1 cellular context compared by ENCODE assay signal in genomic region chr17:50329716-50330115, GRCh38.
TF ChIP-seq lines count a peak whose summit lies in the region.

No MANE protein-coding gene starts in this region.

TF ChIP-seq in A549, 52 proteins besides CTCF, POLR2A, EP300 and RAD21:
- no peak for TF ChIP-seq MAZ (IDR thresholded peaks at IDR 0.05; ENCODE audit: borderline replicate concordance, low read depth, low read length)
- TF ChIP-seq JUNB (IDR thresholded peaks at IDR 0.05): no peak
- TF ChIP-seq HOXB5 (CRISPR knock-in tag; IDR thresholded peaks at IDR 0.05): no peak
- TF ChIP-seq ZSCAN20 (CRISPR knock-in tag; IDR thresholded peaks at IDR 0.05): no peak
- TF ChIP-seq HOXB13 (CRISPR knock-in tag; IDR thresholded peaks at IDR 0.05; ENCODE audit: low read depth): no peak
- no peak for TF ChIP-seq BHLHE40 (IDR thresholded peaks at IDR 0.05; ENCODE audit: low read depth, low read length)
- TF ChIP-seq GATA3 (IDR thresholded peaks at IDR 0.05; ENCODE audit: borderline replicate concordance): no peak
- no peak for TF ChIP-seq RNF2 (IDR thresholded peaks at IDR 0.05; ENCODE audit: borderline replicate concordance, low read depth)
- no peak for TF ChIP-seq ZFP36 (IDR thresholded peaks at IDR 0.05; ENCODE audit: borderline replicate concordance, partially characterized antibody)
- no peak for TF ChIP-seq CBX2 (IDR thresholded peaks at IDR 0.05; ENCODE audit: borderline replicate concordance, low read depth)
- no peak for TF ChIP-seq RARB (CRISPR knock-in tag; IDR thresholded peaks at IDR 0.05)
- TF ChIP-seq SREBF2 (IDR thresholded peaks at IDR 0.05): no peak
- TF ChIP-seq, protein P1, sequence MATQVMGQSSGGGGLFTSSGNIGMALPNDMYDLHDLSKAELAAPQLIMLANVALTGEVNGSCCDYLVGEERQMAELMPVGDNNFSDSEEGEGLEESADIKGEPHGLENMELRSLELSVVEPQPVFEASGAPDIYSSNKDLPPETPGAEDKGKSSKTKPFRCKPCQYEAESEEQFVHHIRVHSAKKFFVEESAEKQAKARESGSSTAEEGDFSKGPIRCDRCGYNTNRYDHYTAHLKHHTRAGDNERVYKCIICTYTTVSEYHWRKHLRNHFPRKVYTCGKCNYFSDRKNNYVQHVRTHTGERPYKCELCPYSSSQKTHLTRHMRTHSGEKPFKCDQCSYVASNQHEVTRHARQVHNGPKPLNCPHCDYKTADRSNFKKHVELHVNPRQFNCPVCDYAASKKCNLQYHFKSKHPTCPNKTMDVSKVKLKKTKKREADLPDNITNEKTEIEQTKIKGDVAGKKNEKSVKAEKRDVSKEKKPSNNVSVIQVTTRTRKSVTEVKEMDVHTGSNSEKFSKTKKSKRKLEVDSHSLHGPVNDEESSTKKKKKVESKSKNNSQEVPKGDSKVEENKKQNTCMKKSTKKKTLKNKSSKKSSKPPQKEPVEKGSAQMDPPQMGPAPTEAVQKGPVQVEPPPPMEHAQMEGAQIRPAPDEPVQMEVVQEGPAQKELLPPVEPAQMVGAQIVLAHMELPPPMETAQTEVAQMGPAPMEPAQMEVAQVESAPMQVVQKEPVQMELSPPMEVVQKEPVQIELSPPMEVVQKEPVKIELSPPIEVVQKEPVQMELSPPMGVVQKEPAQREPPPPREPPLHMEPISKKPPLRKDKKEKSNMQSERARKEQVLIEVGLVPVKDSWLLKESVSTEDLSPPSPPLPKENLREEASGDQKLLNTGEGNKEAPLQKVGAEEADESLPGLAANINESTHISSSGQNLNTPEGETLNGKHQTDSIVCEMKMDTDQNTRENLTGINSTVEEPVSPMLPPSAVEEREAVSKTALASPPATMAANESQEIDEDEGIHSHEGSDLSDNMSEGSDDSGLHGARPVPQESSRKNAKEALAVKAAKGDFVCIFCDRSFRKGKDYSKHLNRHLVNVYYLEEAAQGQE (IDR thresholded peaks at IDR 0.05): no peak
- TF ChIP-seq EHF (CRISPR knock-in tag; IDR thresholded peaks at IDR 0.05): no peak
- no peak for TF ChIP-seq HEYL (CRISPR knock-in tag; IDR thresholded peaks at IDR 0.05)
- TF ChIP-seq, protein P2, sequence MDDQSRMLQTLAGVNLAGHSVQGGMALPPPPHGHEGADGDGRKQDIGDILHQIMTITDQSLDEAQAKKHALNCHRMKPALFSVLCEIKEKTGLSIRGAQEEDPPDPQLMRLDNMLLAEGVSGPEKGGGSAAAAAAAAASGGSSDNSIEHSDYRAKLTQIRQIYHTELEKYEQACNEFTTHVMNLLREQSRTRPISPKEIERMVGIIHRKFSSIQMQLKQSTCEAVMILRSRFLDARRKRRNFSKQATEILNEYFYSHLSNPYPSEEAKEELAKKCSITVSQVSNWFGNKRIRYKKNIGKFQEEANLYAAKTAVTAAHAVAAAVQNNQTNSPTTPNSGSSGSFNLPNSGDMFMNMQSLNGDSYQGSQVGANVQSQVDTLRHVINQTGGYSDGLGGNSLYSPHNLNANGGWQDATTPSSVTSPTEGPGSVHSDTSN (IDR thresholded peaks at IDR 0.05): no peak
- no peak for TF ChIP-seq MYC (IDR thresholded peaks at IDR 0.05; ENCODE audit: borderline replicate concordance, low read length)
- no peak for TF ChIP-seq SMC3 (IDR thresholded peaks at IDR 0.05)
- no peak for TF ChIP-seq EHMT2 (IDR thresholded peaks at IDR 0.05; ENCODE audit: low read depth)
TF ChIP-seq in A549: peak in this region for 0.
